In genomic region chr11:77705877-77706579, GRCh38 we compare ENCODE assay signal across 23 cellular contexts.
DNase-seq lines count a peak whose midpoint lies in the region; ATAC-seq, FAIRE-seq and TF ChIP-seq lines count a peak whose summit lies in the region.
"Had no signal": no experiment of that assay in that cellular context is flagged by ENCODE, and none has a peak within 500 bp of the region (broad histone marks: within the 10 kb centered on the region; RNA-seq: fewer than 3 reads in every experiment).

No MANE protein-coding gene starts in this region.

- H3K27ac ChIP-seq in H9 (ENCODE audit: insufficient read length, low read depth, low read length) (no peak overlapping the region), K562 (ENCODE audit: extremely low read depth, low read depth, low read length) (peak overlapping the region; percentile 31; the same call in 1 of the 3 replicates), smooth muscle cell (ENCODE audit: low read depth) (peak overlapping the region; percentile 82), mesendoderm (ENCODE audit: low read depth, low read length) (no peak overlapping the region)
- H3K27ac ChIP-seq: breast epithelium, C4-2B, coronary artery, stomach, tibial nerve had no signal

- H4K5ac ChIP-seq in H9 (ENCODE audit: insufficient read length, low read depth, low read length), result no peak overlapping the region
- no peak overlapping the region for H4K5ac ChIP-seq in mesendoderm (ENCODE audit: low read length)

- H3K4me2 ChIP-seq in H9 (ENCODE audit: insufficient read depth, insufficient read length, low read length), result no peak overlapping the region
- no peak overlapping the region for H3K4me2 ChIP-seq in K562 (ENCODE audit: insufficient read depth, low read length)
- H3K4me2 ChIP-seq in smooth muscle cell, result peak overlapping the region; percentile 6
- no peak overlapping the region for H3K4me2 ChIP-seq in mesendoderm (ENCODE audit: low read length)

- H3K56ac ChIP-seq in H9 (ENCODE audit: insufficient read length, low read depth, low read length), result no peak overlapping the region
- H3K56ac ChIP-seq in mesendoderm (ENCODE audit: low read length), result no peak overlapping the region

- intact Hi-C loops in K562 (cut with micrococcal nuclease), result no loop called here

- no peak overlapping the region for H3K14ac ChIP-seq in H9 (ENCODE audit: insufficient read depth, low read length)

- H3K23ac ChIP-seq in H9 (ENCODE audit: insufficient read length, low read depth, low read length), result no peak overlapping the region
- no peak overlapping the region for H3K23ac ChIP-seq in mesendoderm (ENCODE audit: low read length)

- no peaks in the 10 kb centered on the region for H3K27me3 Mint-ChIP-seq in activated T-cell treated with anti-CD3 and anti-CD28 coated beads, Interleukin-2, amount 50 U/mL, for 24 hours
- H3K27me3 Mint-ChIP-seq in H9 (ENCODE audit: low read depth), result no peaks in the 10 kb centered on the region
- no peaks in the 10 kb centered on the region for H3K27me3 Mint-ChIP-seq in T-helper 2 cell treated with Interferon-gamma antibody and Interleukin-4, amounts not matched to agents 5 μg/mL and 100 μg/mL, for 36 hours (ENCODE audit: low read depth)

- no peak overlapping the region for H2BK120ac ChIP-seq in H9 (ENCODE audit: low read depth, low read length, poor library complexity, severe bottlenecking)
- H2BK120ac ChIP-seq in mesendoderm (ENCODE audit: low read depth, low read length), result no peak overlapping the region

- H3K4ac ChIP-seq in H9 (ENCODE audit: low read depth, low read length) (no peak overlapping the region), mesendoderm (ENCODE audit: low read depth, low read length) (no peak overlapping the region)

- H3K9ac ChIP-seq in H9 (ENCODE audit: extremely low read depth, insufficient read length, low read length) (no peak overlapping the region), K562 (ENCODE audit: insufficient read depth in 1 of 2, low read depth in 2 of 2, low read length in 2 of 2) (no peak overlapping the region), smooth muscle cell (ENCODE audit: low read depth) (peak overlapping the region; percentile 23), mesendoderm (ENCODE audit: low read length) (no peak overlapping the region)

- H3K27me3 ChIP-seq in H9 (ENCODE audit: insufficient read depth, low read length) (no peaks in the 10 kb centered on the region), K562 (ENCODE audit: control insufficient read depth in 2 of 2, insufficient read depth in 2 of 2, low read length in 2 of 2) (no peaks in the 10 kb centered on the region), smooth muscle cell (ENCODE audit: low read depth) (no peaks in the 10 kb centered on the region), mesendoderm (ENCODE audit: insufficient read depth, low read length, poor library complexity) (no peaks in the 10 kb centered on the region)
- H3K27me3 ChIP-seq: breast epithelium, spleen, stomach, tibial nerve had no signal

- H2BK15ac ChIP-seq in H9 (ENCODE audit: low read depth, low read length) (no peak overlapping the region), mesendoderm (replicated peaks; ENCODE audit: low read depth) (no peak overlapping the region)

- H3K4me3 Mint-ChIP-seq in activated T-cell treated with anti-CD3 and anti-CD28 coated beads, Interleukin-2, amount 50 U/mL, for 24 hours, result no peak overlapping the region
- no peak overlapping the region for H3K4me3 Mint-ChIP-seq in H9
- H3K4me3 Mint-ChIP-seq in T-helper 2 cell treated with Interferon-gamma antibody and Interleukin-4, amounts not matched to agents 5 μg/mL and 100 μg/mL, for 36 hours, result no peak overlapping the region

- no peaks in the 10 kb centered on the region for H3K23me2 ChIP-seq in H9 (ENCODE audit: insufficient read length, low read depth, low read length, poor library complexity, severe bottlenecking)

- peak overlapping the region; percentile 82 for H3K27ac Mint-ChIP-seq in activated T-cell treated with anti-CD3 and anti-CD28 coated beads, Interleukin-2, amount 50 U/mL, for 24 hours
- peak overlapping the region in 2 of 3 experiments; percentile 49 to 68; a peak in 3 of 7 replicates for H3K27ac Mint-ChIP-seq in H9
- no peak overlapping the region for H3K27ac Mint-ChIP-seq in T-helper 2 cell treated with Interferon-gamma antibody and Interleukin-4, amounts not matched to agents 5 μg/mL and 100 μg/mL, for 36 hours

- H3K9me3 Mint-ChIP-seq in activated T-cell treated with anti-CD3 and anti-CD28 coated beads, Interleukin-2, amount 50 U/mL, for 24 hours, result no peaks in the 10 kb centered on the region
- no peaks in the 10 kb centered on the region for H3K9me3 Mint-ChIP-seq in H9
- H3K9me3 Mint-ChIP-seq in T-helper 2 cell treated with Interferon-gamma antibody and Interleukin-4, amounts not matched to agents 5 μg/mL and 100 μg/mL, for 36 hours, result no peaks in the 10 kb centered on the region

- H4K8ac ChIP-seq in H9 (replicated peaks; ENCODE audit: insufficient read length, low read depth, low read length) (no peak overlapping the region), mesendoderm (ENCODE audit: low read depth, low read length) (no peak overlapping the region)

- no peak for TF ChIP-seq RAD21 in K562 (CRISPR knock-in tag; conservative IDR thresholded peaks at IDR 0.05 in 1 of 2, IDR thresholded peaks at IDR 0.05 in 1 of 2)

- no peak overlapping the region for H2AK5ac ChIP-seq in H9 (ENCODE audit: insufficient read length, low read length)
- no peak overlapping the region for H2AK5ac ChIP-seq in mesendoderm (ENCODE audit: low read length)

- no peak overlapping the region for H2BK20ac ChIP-seq in H9 (ENCODE audit: low read depth, low read length, poor library complexity, severe bottlenecking)

- H3K79me1 ChIP-seq in H9 (ENCODE audit: insufficient read depth, low read depth, low read length, poor library complexity, severe bottlenecking) (no peaks in the 10 kb centered on the region), mesendoderm (ENCODE audit: low read length) (no peaks in the 10 kb centered on the region)

- H3K4me1 ChIP-seq in H9 (ENCODE audit: insufficient read depth, low read length) (no peaks in the 10 kb centered on the region), K562 (replicated peaks in 1 of 2; ENCODE audit: control insufficient read depth in 2 of 2, insufficient read depth in 2 of 2, low read length in 2 of 2) (no peaks in the 10 kb centered on the region; a peak in 1 of 5 replicates), smooth muscle cell (ENCODE audit: low read depth) (no peaks in the 10 kb centered on the region), mesendoderm (ENCODE audit: control insufficient read depth, low read depth, low read length) (no peaks in the 10 kb centered on the region)
- H3K4me1 ChIP-seq: breast epithelium, spleen, tibial nerve had no signal

- in situ Hi-C loops in K562 (cut with MboI), result no loop called here

- no peak overlapping the region for H3K18ac ChIP-seq in H9 (ENCODE audit: insufficient read length, low read depth, low read length)
- H3K18ac ChIP-seq in mesendoderm (ENCODE audit: low read length), result no peak overlapping the region

- TF ChIP-seq POLR2A in K562 (conservative IDR thresholded peaks at IDR 0.05), result no peak

- H3K9me3 ChIP-seq in H9 (ENCODE audit: control insufficient read depth, low read depth, low read length) (no peaks in the 10 kb centered on the region), K562 (replicated peaks; ENCODE audit: control insufficient read depth, insufficient read depth, low read depth, low read length) (no peaks in the 10 kb centered on the region), smooth muscle cell (replicated peaks; ENCODE audit: low read depth) (no peaks in the 10 kb centered on the region)
- H3K9me3 ChIP-seq: breast epithelium, HAP-1, spleen, stomach, tibial nerve had no signal

- TF ChIP-seq CTCF in H9 (conservative IDR thresholded peaks at IDR 0.05) (no peak), K562 (IDR thresholded peaks at IDR 0.05 in 2 of 3, conservative IDR thresholded peaks at IDR 0.05 in 1 of 3; ENCODE audit: insufficient read depth in 2 of 3, low read depth in 1 of 3, low read length in 3 of 3) (no peak), smooth muscle cell (IDR thresholded peaks at IDR 0.05; ENCODE audit: borderline replicate concordance, insufficient read depth, poor library complexity, severe bottlenecking) (no peak)

- no peak overlapping the region for H2BK12ac ChIP-seq in H9 (ENCODE audit: insufficient read length, low read depth, low read length)

- no peak overlapping the region for H2BK5ac ChIP-seq in H9 (ENCODE audit: insufficient read length, low read length)
- H2BK5ac ChIP-seq in mesendoderm (ENCODE audit: low read length), result no peak overlapping the region

- H4K20me1 ChIP-seq in H9 (ENCODE audit: control insufficient read depth, insufficient read depth, insufficient read length), result no peaks in the 10 kb centered on the region
- H4K20me1 ChIP-seq in K562 (replicated peaks; ENCODE audit: control insufficient read depth, insufficient read depth, low read length), result no peaks in the 10 kb centered on the region
- peaks cover 40% of the 10 kb centered on the region for H4K20me1 ChIP-seq in smooth muscle cell (ENCODE audit: low read depth)

- ATAC-seq in K562 (peak; percentile 27; the same call in 2 of the 3 replicates), HG03442 (IDR thresholded peaks at IDR 0.05; ENCODE audit: unreplicated experiment) (no peak)

- CTCF ChIA-PET in K562 (lab: Yijun Ruan, JAX; ENCODE audit: low intra/inter-chr PET ratio), result no interaction called here

- peaks cover 43% of the 10 kb centered on the region for H3K4me1 Mint-ChIP-seq in activated T-cell treated with anti-CD3 and anti-CD28 coated beads, Interleukin-2, amount 50 U/mL, for 24 hours (ENCODE audit: low read depth)
- H3K4me1 Mint-ChIP-seq in H9, result peaks cover 2 to 3% of the 10 kb centered on the region in 2 experiments; a peak in 3 of 4 replicates
- H3K4me1 Mint-ChIP-seq in T-helper 2 cell treated with Interferon-gamma antibody and Interleukin-4, amounts not matched to agents 5 μg/mL and 100 μg/mL, for 36 hours (ENCODE audit: low read depth), result peaks cover 3% of the 10 kb centered on the region

- POLR2A ChIA-PET in K562 (lab: Yijun Ruan, JAX), result interaction anchor here (0.6 to 0.7 kb wide), 2 partner anchors 14 to 45 kb away, joined by 3 read pairs; no protein-coding TSS in a partner anchor

- H4K91ac ChIP-seq in H9 (ENCODE audit: insufficient read length, low read depth, low read length), result no peak overlapping the region

- peaks cover 42% of the 10 kb centered on the region for H3K36me3 Mint-ChIP-seq in activated T-cell treated with anti-CD3 and anti-CD28 coated beads, Interleukin-2, amount 50 U/mL, for 24 hours (ENCODE audit: low read depth)
- peaks cover 10 to 29% (median 28%) of the 10 kb centered on the region in 3 experiments; a peak in 6 of 7 replicates for H3K36me3 Mint-ChIP-seq in H9 (ENCODE audit: insufficient read depth in 1 of 3, low read depth in 3 of 3)
- H3K36me3 Mint-ChIP-seq in T-helper 2 cell treated with Interferon-gamma antibody and Interleukin-4, amounts not matched to agents 5 μg/mL and 100 μg/mL, for 36 hours (ENCODE audit: low read depth), result peaks cover 24% of the 10 kb centered on the region

- DNase-seq in activated T-cell treated with anti-CD3 and anti-CD28 coated beads, Interleukin-2, amount 50 U/mL, for 24 hours, result no peak
- DNase-seq in activated T-cell treated with anti-CD3 and anti-CD28 coated beads, Interleukin-2, amount 50 U/mL, for 48 hours, result no peak
- no peak for DNase-seq in H9
- DNase-seq in K562 (ENCODE audit: extremely low read depth in 1 of 4, low spot score in 3 of 4), result no peak
- DNase-seq in smooth muscle cell (lab: John Stamatoyannopoulos, UW; ENCODE audit: unreplicated experiment), result no peak
- DNase-seq in T-helper 2 cell treated with Interferon-gamma antibody and Interleukin-4, amounts not matched to agents 5 μg/mL and 100 μg/mL, for 36 hours (ENCODE audit: low spot score), result no peak
- no peak for DNase-seq in mesendoderm
- DNase-seq: activated CD4-positive, CD25-positive, alpha-beta regulatory T cell; NCI-H1092; NCI-H1930; NCI-H345; occipital lobe; retina; SHP77; spleen; stimulated activated CD4-positive, alpha-beta T cell treated with anti-CD3 and anti-CD28 coated beads, Interleukin-4, amount 100 ng/mL, for 1 hour; stomach had no signal

- H3K79me2 ChIP-seq in H9 (ENCODE audit: insufficient read depth, low read length) (no peaks in the 10 kb centered on the region), K562 (ENCODE audit: control insufficient read depth, insufficient read depth, low read length) (no peaks in the 10 kb centered on the region), smooth muscle cell (ENCODE audit: low read depth) (peaks cover 13% of the 10 kb centered on the region), mesendoderm (ENCODE audit: control insufficient read depth, insufficient read depth, low read length) (no peaks in the 10 kb centered on the region)

- H3K36me3 ChIP-seq in K562 (ENCODE audit: control insufficient read depth, insufficient read depth, low read length) (peaks cover 20% of the 10 kb centered on the region; the same call in 2 of the 3 replicates), smooth muscle cell (ENCODE audit: low read depth) (peaks cover 3% of the 10 kb centered on the region), mesendoderm (ENCODE audit: control insufficient read depth, insufficient read depth, low read length) (no peaks in the 10 kb centered on the region)

- peaks cover 6% of the 10 kb centered on the region for H3F3A ChIP-seq in smooth muscle cell (ENCODE audit: low read depth)

- H2AFZ ChIP-seq in H9 (ENCODE audit: low read length) (no peak overlapping the region), K562 (ENCODE audit: low read depth, low read length) (no peak overlapping the region), smooth muscle cell (ENCODE audit: low read depth) (no peak overlapping the region)

- BruUV-seq in K562 (replicated peaks; lab: Mats Ljungman, UMichigan), result no TSS peak

- no peak for FAIRE-seq in K562 (lab: Jason Lieb, UNC)

- no peaks in the 10 kb centered on the region for H3K9me1 ChIP-seq in K562 (ENCODE audit: control insufficient read depth, insufficient read depth, low read length)

- no peak for TF ChIP-seq EP300 in K562 (IDR thresholded peaks at IDR 0.05; ENCODE audit: low read length)

- no peak overlapping the region for H3K4me3 ChIP-seq in K562
- no peak overlapping the region for H3K4me3 ChIP-seq in smooth muscle cell
- H3K4me3 ChIP-seq in mesendoderm (ENCODE audit: low read length), result no peak overlapping the region
- H3K4me3 ChIP-seq: breast epithelium, coronary artery, HAP-1, spleen, stomach, tibial nerve had no signal

- no peak overlapping the region for H3T11ph ChIP-seq in H9 (ENCODE audit: low read length)

- no CpG with 5 or more reads among the region's 7 CpGs for WGBS in H9 (ENCODE audit: extremely low coverage, insufficient read length, low lambda C conversion rate)
- WGBS in K562 (ENCODE audit: insufficient coverage, low coverage, missing lambda C conversion rate), result 62% methylated on average over 7 of the region's 7 CpGs
- WGBS in smooth muscle cell (ENCODE audit: low lambda C conversion rate), result 77% methylated on average over 7 of the region's 7 CpGs
- WGBS in mesendoderm (ENCODE audit: extremely low coverage, insufficient coverage, low lambda C conversion rate), result no CpG with 5 or more reads among the region's 7 CpGs

Comparison
In these comparisons a context has a peak if more than half of its experiments do, and no peak if none do; other contexts are left out.
1. H3K27ac ChIP-seq: peak in K562 (single experiment) and smooth muscle cell (single experiment); none in H9 (single experiment) and mesendoderm (single experiment).